In genomic region chr11:5688482-5688881, GRCh38 we compare ENCODE assay signal across 14 cellular contexts. TPM values are rescaled to one million over a fixed set of nuclear protein-coding genes. Genes with fewer than 3 reads are reported as not detected.
DNase-seq lines count a peak whose midpoint lies in the region; ATAC-seq and TF ChIP-seq lines count a peak whose summit lies in the region.
"Had no signal": no experiment of that assay in that cellular context is flagged by ENCODE, and none has a peak within 500 bp of the region (broad histone marks: within the 10 kb centered on the region; RNA-seq: fewer than 3 reads in every experiment).

No MANE protein-coding gene starts in this region.

- CTCF ChIA-PET in activated CD4-positive, alpha-beta memory T cell treated with anti-CD3 and anti-CD28 coated beads for 36 hours (lab: Charles Lee), result interaction anchor here (0.8 kb wide), 1 partner anchor 202 kb away, joined by 3 read pairs; no protein-coding TSS in a partner anchor
- CTCF ChIA-PET in activated CD4-positive, alpha-beta memory T cell treated with anti-CD3 and anti-CD28 coated beads, Interleukin-2, amount 10 ng/mL, durations not matched to agents 7 days and 5 days (lab: Charles Lee), result interaction anchor here (1.0 kb wide), 1 partner anchor 88 kb away, joined by 3 read pairs; no protein-coding TSS in a partner anchor

- no peaks in the 10 kb centered on the region for H4K20me1 ChIP-seq in OCI-LY3 (ENCODE audit: insufficient read depth, low read length)

- no peak overlapping the region for H3K4me3 ChIP-seq in OCI-LY3 (ENCODE audit: low read length)
- no peak overlapping the region for H3K4me3 ChIP-seq in esophagus squamous epithelium
- H3K4me3 ChIP-seq in stomach smooth muscle (ENCODE audit: low read length in 2 of 2), result no peak overlapping the region

- TF ChIP-seq CTCF in OCI-LY3 (IDR thresholded peaks at IDR 0.05; ENCODE audit: low read depth, low read length), result no peak
- no peak for TF ChIP-seq CTCF in esophagus squamous epithelium (IDR thresholded peaks at IDR 0.05)

- peaks cover 2% of the 10 kb centered on the region for H3K9me3 Mint-ChIP-seq in activated CD4-positive, alpha-beta memory T cell treated with anti-CD3 and anti-CD28 coated beads for 36 hours
- H3K9me3 Mint-ChIP-seq in activated CD4-positive, alpha-beta memory T cell treated with anti-CD3 and anti-CD28 coated beads, Interleukin-2, amount 10 ng/mL, durations not matched to agents 7 days and 5 days, result no peaks in the 10 kb centered on the region
- H3K9me3 Mint-ChIP-seq: stimulated activated naive B cell treated with anti-CD40 and anti-IgM and Interleukin-4, amounts not matched to agents 10 μg/mL and 1 μg/mL and 100 μg/mL, for 72 hours had no signal

- H3K27me3 ChIP-seq in OCI-LY3 (ENCODE audit: low read depth, low read length) (no peaks in the 10 kb centered on the region), esophagus squamous epithelium (no peaks in the 10 kb centered on the region), stomach smooth muscle (ENCODE audit: control insufficient read depth in 1 of 2, insufficient read depth in 2 of 2, low read length in 2 of 2) (no peaks in the 10 kb centered on the region)

- intact Hi-C loops in activated CD4-positive, alpha-beta memory T cell treated with anti-CD3 and anti-CD28 coated beads for 36 hours (cut with micrococcal nuclease), result loop anchor here (5.0 to 10.0 kb wide), 4 partner anchors 546 to 1986 kb away; partner anchors contain the start of genes CNGA4, CYB5R2, FHIP1B and TRIM68
- intact Hi-C loops in esophagus squamous epithelium (cut with DNase I), result no loop called here

- H3K9ac ChIP-seq in OCI-LY3 (ENCODE audit: low read length) (no peak overlapping the region), stomach smooth muscle (ENCODE audit: low read length in 2 of 2) (no peak overlapping the region)

- peak overlapping the region; percentile 76; the same call in 1 of the 2 replicates for H3K27ac ChIP-seq in OCI-LY3 (ENCODE audit: low read length)
- H3K27ac ChIP-seq in esophagus squamous epithelium, result peak overlapping the region in 3 of 4 donors; percentile 87 to 91 (median 88)
- H3K27ac ChIP-seq in stomach smooth muscle (ENCODE audit: low read length), result peak overlapping the region; percentile 61

- peak overlapping the region; percentile 1 for H3K4me3 Mint-ChIP-seq in activated CD4-positive, alpha-beta memory T cell treated with anti-CD3 and anti-CD28 coated beads for 36 hours
- H3K4me3 Mint-ChIP-seq in activated CD4-positive, alpha-beta memory T cell treated with anti-CD3 and anti-CD28 coated beads, Interleukin-2, amount 10 ng/mL, durations not matched to agents 7 days and 5 days, result no peak overlapping the region
- H3K4me3 Mint-ChIP-seq: stimulated activated naive B cell treated with anti-CD40 and anti-IgM and Interleukin-4, amounts not matched to agents 10 μg/mL and 1 μg/mL and 100 μg/mL, for 72 hours had no signal

- ATAC-seq in GM18870 (IDR thresholded peaks at IDR 0.05; ENCODE audit: unreplicated experiment), result no peak
- no peak for ATAC-seq in HG03095 (IDR thresholded peaks at IDR 0.05; ENCODE audit: unreplicated experiment)
- ATAC-seq: stimulated activated naive B cell treated with anti-CD40 and anti-IgM and Interleukin-4, amounts not matched to agents 10 μg/mL and 1 μg/mL and 100 μg/mL, for 72 hours had no signal

- H2AFZ ChIP-seq in OCI-LY3 (ENCODE audit: low read depth, low read length), result no peak overlapping the region

- POLR2A ChIA-PET in activated CD4-positive, alpha-beta memory T cell treated with anti-CD3 and anti-CD28 coated beads for 36 hours (lab: Charles Lee), result interaction anchor here (0.7 kb wide), 1 partner anchor 634 kb away, joined by 3 read pairs; no protein-coding TSS in a partner anchor
- POLR2A ChIA-PET in activated CD4-positive, alpha-beta memory T cell treated with anti-CD3 and anti-CD28 coated beads, Interleukin-2, amount 10 ng/mL, durations not matched to agents 7 days and 5 days (lab: Charles Lee), result interaction anchor here (1.5 to 1.6 kb wide), 2 partner anchors 12 to 61 kb away, joined by 4 to 8 read pairs; no protein-coding TSS in a partner anchor

- peaks cover 37% of the 10 kb centered on the region for H3K4me1 Mint-ChIP-seq in activated CD4-positive, alpha-beta memory T cell treated with anti-CD3 and anti-CD28 coated beads for 36 hours (ENCODE audit: low read depth)
- H3K4me1 Mint-ChIP-seq in activated CD4-positive, alpha-beta memory T cell treated with anti-CD3 and anti-CD28 coated beads, Interleukin-2, amount 10 ng/mL, durations not matched to agents 7 days and 5 days, result peaks cover 42% of the 10 kb centered on the region

- H3K4me2 ChIP-seq in OCI-LY3 (ENCODE audit: low read length), result peak overlapping the region; percentile 95

- peaks cover 28% of the 10 kb centered on the region for H3K79me2 ChIP-seq in OCI-LY3 (ENCODE audit: low read length)

- H3K27ac Mint-ChIP-seq in activated CD4-positive, alpha-beta memory T cell treated with anti-CD3 and anti-CD28 coated beads for 36 hours, result peak overlapping the region; percentile 76
- H3K27ac Mint-ChIP-seq in activated CD4-positive, alpha-beta memory T cell treated with anti-CD3 and anti-CD28 coated beads, Interleukin-2, amount 10 ng/mL, durations not matched to agents 7 days and 5 days, result no peak overlapping the region
- H3K27ac Mint-ChIP-seq: stimulated activated naive B cell treated with anti-CD40 and anti-IgM and Interleukin-4, amounts not matched to agents 10 μg/mL and 1 μg/mL and 100 μg/mL, for 72 hours had no signal

- WGBS in esophagus squamous epithelium, 2 donors, result 76 to 100% methylated on average over 1 of the region's 1 CpG

- H3K4me1 ChIP-seq in OCI-LY3 (ENCODE audit: low read length) (peaks cover 41% of the 10 kb centered on the region), esophagus squamous epithelium (peaks cover 16 to 58% (median 18%) of the 10 kb centered on the region in 3 donors), stomach smooth muscle (ENCODE audit: control insufficient read depth, insufficient read depth, low read length) (peaks cover 9% of the 10 kb centered on the region)

- no peak for TF ChIP-seq POLR2A in esophagus squamous epithelium (IDR thresholded peaks at IDR 0.05)

- H3K36me3 ChIP-seq in OCI-LY3 (replicated peaks; ENCODE audit: low read depth, low read length) (no peaks in the 10 kb centered on the region), esophagus squamous epithelium (no peaks in the 10 kb centered on the region), stomach smooth muscle (ENCODE audit: control insufficient read depth in 2 of 2, insufficient read depth in 2 of 2, low read length in 2 of 2) (no peaks in the 10 kb centered on the region)

- H3K27me3 Mint-ChIP-seq in activated CD4-positive, alpha-beta memory T cell treated with anti-CD3 and anti-CD28 coated beads for 36 hours, result no peaks in the 10 kb centered on the region
- H3K27me3 Mint-ChIP-seq in activated CD4-positive, alpha-beta memory T cell treated with anti-CD3 and anti-CD28 coated beads, Interleukin-2, amount 10 ng/mL, durations not matched to agents 7 days and 5 days, result no peaks in the 10 kb centered on the region
- H3K27me3 Mint-ChIP-seq: stimulated activated naive B cell treated with anti-CD40 and anti-IgM and Interleukin-4, amounts not matched to agents 10 μg/mL and 1 μg/mL and 100 μg/mL, for 72 hours had no signal

- no peak for DNase-seq in activated CD4-positive, alpha-beta memory T cell treated with anti-CD3 and anti-CD28 coated beads for 36 hours
- DNase-seq in activated CD4-positive, alpha-beta memory T cell treated with anti-CD3 and anti-CD28 coated beads, Interleukin-2, amount 10 ng/mL, durations not matched to agents 7 days and 5 days, result no peak
- DNase-seq in esophagus squamous epithelium (lab: John Stamatoyannopoulos, UW) (no peak), DMS79 treated with DMSO at 0.1 percent for 48 hours (lab: John Stamatoyannopoulos, UW) (no peak)
- DNase-seq: activated gamma-delta T cell treated with Interleukin-2 at 50 U/mL for 16 hours; cortex of kidney; DMS79; NCI-H345; stimulated activated naive B cell treated with anti-CD40 and anti-IgM and Interleukin-4, amounts not matched to agents 10 μg/mL and 1 μg/mL and 100 μg/mL, for 72 hours had no signal

- peaks cover 8% of the 10 kb centered on the region for H3K36me3 Mint-ChIP-seq in activated CD4-positive, alpha-beta memory T cell treated with anti-CD3 and anti-CD28 coated beads for 36 hours
- H3K36me3 Mint-ChIP-seq in activated CD4-positive, alpha-beta memory T cell treated with anti-CD3 and anti-CD28 coated beads, Interleukin-2, amount 10 ng/mL, durations not matched to agents 7 days and 5 days (ENCODE audit: low read depth), result peaks cover 38% of the 10 kb centered on the region

- no peaks in the 10 kb centered on the region for H3K9me3 ChIP-seq in OCI-LY3 (ENCODE audit: insufficient read depth, low read length)
- no peaks in the 10 kb centered on the region for H3K9me3 ChIP-seq in esophagus squamous epithelium
- no peaks in the 10 kb centered on the region for H3K9me3 ChIP-seq in stomach smooth muscle (ENCODE audit: control insufficient read depth in 2 of 2, low read length in 2 of 2)

RNA-seq across cellular contexts. Expression of gene TRIM22, which starts 1.1 kb away (rescaled TPM):
- total RNA-seq in activated CD4-positive, alpha-beta memory T cell treated with anti-CD3 and anti-CD28 coated beads for 36 hours, result 100 to 1,000 TPM in 1 of 2 experiments, 10 to 100 TPM in 1; 98.5 to 104 TPM
- 100 to 1,000 TPM; 213 to 221 TPM for total RNA-seq in activated CD4-positive, alpha-beta memory T cell treated with anti-CD3 and anti-CD28 coated beads, Interleukin-2, amount 10 ng/mL, durations not matched to agents 7 days and 5 days
- 10 to 100 TPM; 16.0 to 51.9 (median 32.1) TPM for total RNA-seq in esophagus squamous epithelium

RNA-seq across cellular contexts. Expression of gene TRIM5, which starts 3.6 kb away (rescaled TPM):
- total RNA-seq in activated CD4-positive, alpha-beta memory T cell treated with anti-CD3 and anti-CD28 coated beads for 36 hours, result 10 to 100 TPM; 18.9 to 21.0 TPM
- 10 to 100 TPM; 33.5 to 33.9 TPM for total RNA-seq in activated CD4-positive, alpha-beta memory T cell treated with anti-CD3 and anti-CD28 coated beads, Interleukin-2, amount 10 ng/mL, durations not matched to agents 7 days and 5 days
- 10 to 100 TPM; 12.6 to 15.7 (median 14.9) TPM for total RNA-seq in esophagus squamous epithelium

RNA-seq across cellular contexts. Expression of gene OR56B1, which starts 47.8 kb away (rescaled TPM):
- under 1 TPM; 0.12 to 0.19 TPM for total RNA-seq in activated CD4-positive, alpha-beta memory T cell treated with anti-CD3 and anti-CD28 coated beads for 36 hours
- total RNA-seq in activated CD4-positive, alpha-beta memory T cell treated with anti-CD3 and anti-CD28 coated beads, Interleukin-2, amount 10 ng/mL, durations not matched to agents 7 days and 5 days, result under 1 TPM; 0.30 to 0.50 TPM
- not detected for total RNA-seq in esophagus squamous epithelium
- total RNA-seq: RPMI7951 had no signal
